ENCODE assay signal across 1 cellular context in genomic region chr16:4922721-4923342, GRCh38.
A peak's percentile ranks its signal among the peaks of the same experiment; 100 is the strongest.
TF ChIP-seq lines count a peak whose summit lies in the region.

No MANE protein-coding gene starts in this region.

TF ChIP-seq in HepG2, 621 proteins besides CTCF, POLR2A, EP300 and RAD21:
- no peak for TF ChIP-seq ZNF33B (CRISPR knock-in tag; IDR thresholded peaks at IDR 0.05)
- peak; percentile 52; the same call in 1 of the 2 replicates for TF ChIP-seq SRF (IDR thresholded peaks at IDR 0.05; ENCODE audit: low read depth, low read length)
TF ChIP-seq in HepG2: peak in this region for 1.
